In the genomic region with DNA sequence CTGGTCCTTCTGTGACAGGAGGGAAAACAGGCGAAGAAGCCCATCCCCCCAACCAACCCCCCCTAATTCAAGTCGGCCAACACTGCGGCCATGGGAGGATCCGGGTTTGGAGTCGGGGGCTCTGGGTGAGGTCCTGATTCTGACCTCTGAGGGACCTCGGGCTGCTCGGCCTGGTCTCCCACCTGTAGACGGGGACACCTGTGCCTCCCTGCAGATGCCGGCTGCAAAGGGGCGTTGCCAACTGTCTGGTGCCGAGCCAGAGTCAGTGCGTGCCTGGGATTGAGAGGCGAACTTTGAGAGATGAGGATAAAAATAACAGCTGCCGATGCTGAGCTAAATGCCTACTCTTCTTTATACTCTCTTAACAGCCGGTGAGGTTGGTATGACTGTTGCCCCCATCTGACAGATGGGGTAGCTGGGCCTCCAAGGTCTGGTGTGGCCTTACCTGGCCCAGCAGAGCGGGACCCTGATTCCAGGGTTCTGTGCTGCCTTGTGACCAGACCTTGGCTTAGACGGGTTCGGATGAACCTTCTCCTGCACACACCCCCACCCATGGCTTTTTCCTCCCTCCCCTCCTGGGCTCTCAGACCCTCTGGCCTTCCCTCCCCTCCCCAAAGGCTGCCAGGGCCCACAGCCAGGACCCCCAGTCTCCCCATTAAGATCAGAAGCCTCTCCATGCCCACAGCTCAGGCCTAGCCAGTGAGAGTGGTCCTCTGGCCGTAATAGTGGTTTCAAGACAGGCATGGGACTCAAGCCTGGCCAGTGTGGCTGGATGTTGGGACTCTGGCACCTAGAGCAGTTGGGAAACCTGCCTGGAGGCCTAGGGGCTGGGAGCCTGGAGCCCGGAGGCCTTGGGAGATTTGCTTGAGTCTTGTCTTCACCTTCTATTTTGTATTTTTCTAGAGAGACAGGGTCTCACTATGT, we compare ENCODE assay signal across 11 cellular contexts. TPM values are rescaled to one million over a fixed set of nuclear protein-coding genes. Genes with fewer than 3 reads are reported as not detected.
DNase-seq lines count a peak whose midpoint lies in the region; ATAC-seq and TF ChIP-seq lines count a peak whose summit lies in the region.
"Had no signal": no experiment of that assay in that cellular context is flagged by ENCODE, and none has a peak within 500 bp of the region (broad histone marks: within the 10 kb centered on the region; RNA-seq: fewer than 3 reads in every experiment).

No MANE protein-coding gene starts in this region.

- no peak overlapping the region for H2BK15ac ChIP-seq in mesendoderm (replicated peaks; ENCODE audit: low read depth)

- no peak overlapping the region for H2BK120ac ChIP-seq in mesendoderm (ENCODE audit: low read depth, low read length)

- POLR2A ChIA-PET in PC-3 (lab: Charles Lee; ENCODE audit: unreplicated experiment), result no interaction called here
- POLR2A ChIA-PET in SK-N-SH (lab: Yijun Ruan, JAX), result no interaction called here

- CTCF ChIA-PET in PC-3 (lab: Charles Lee), result no interaction called here
- CTCF ChIA-PET in SK-N-SH (lab: Yijun Ruan, JAX), result interaction anchor here (1.0 to 1.5 kb wide), 5 partner anchors 12 to 159 kb away, joined by 3 to 5 read pairs (median 4); partner anchors contain the start of gene DMC1

- no peak for TF ChIP-seq EP300 in SK-N-SH (IDR thresholded peaks at IDR 0.05; ENCODE audit: borderline replicate concordance in 1 of 2, low read depth in 1 of 2, low read length in 1 of 2)

- no peak overlapping the region for H4K5ac ChIP-seq in mesendoderm (ENCODE audit: low read length)

- H3K9ac ChIP-seq in PC-3 (ENCODE audit: low read length) (no peak overlapping the region), mesendoderm (ENCODE audit: low read length) (no peak overlapping the region), SK-N-SH (no peak overlapping the region)

- no peaks in the 10 kb centered on the region for H3K36me3 ChIP-seq in DOHH2 (ENCODE audit: control insufficient read depth, low read length)
- H3K36me3 ChIP-seq in PC-3 (ENCODE audit: low read depth, low read length), result no peaks in the 10 kb centered on the region
- H3K36me3 ChIP-seq in gastrocnemius medialis, result no peaks in the 10 kb centered on the region
- H3K36me3 ChIP-seq in mesendoderm (ENCODE audit: control insufficient read depth, insufficient read depth, low read length), result no peaks in the 10 kb centered on the region
- H3K36me3 ChIP-seq in SK-N-SH (replicated peaks in 1 of 2; ENCODE audit: control insufficient read depth in 1 of 2, insufficient read depth in 2 of 2, low read length in 1 of 2), result no peaks in the 10 kb centered on the region

- H2BK5ac ChIP-seq in mesendoderm (ENCODE audit: low read length), result no peak overlapping the region

- no peak overlapping the region for H3K18ac ChIP-seq in mesendoderm (ENCODE audit: low read length)

- H4K8ac ChIP-seq in mesendoderm (ENCODE audit: low read depth, low read length), result no peak overlapping the region

- TF ChIP-seq CTCF in DOHH2 (IDR thresholded peaks at IDR 0.05; ENCODE audit: low read depth, low read length, poor library complexity, severe bottlenecking) (peak; percentile 14), PC-3 (conservative IDR thresholded peaks at IDR 0.05; ENCODE audit: low read depth, low read length) (peak; percentile 27; the same call in 1 of the 2 replicates), gastrocnemius medialis (IDR thresholded peaks at IDR 0.05 in 4 of 5, conservative IDR thresholded peaks at IDR 0.05 in 1 of 5) (peak in 1 of 5 experiments; percentile 2), SK-N-SH (IDR thresholded peaks at IDR 0.05) (no peak)

- H3K79me2 ChIP-seq in DOHH2 (ENCODE audit: control insufficient read depth, low read length) (no peaks in the 10 kb centered on the region), PC-3 (ENCODE audit: low read length) (no peaks in the 10 kb centered on the region), mesendoderm (ENCODE audit: control insufficient read depth, insufficient read depth, low read length) (no peaks in the 10 kb centered on the region), SK-N-SH (ENCODE audit: insufficient read depth) (no peaks in the 10 kb centered on the region)

- H3K4me2 ChIP-seq in DOHH2 (ENCODE audit: low read length) (peak overlapping the region; percentile 43; the same call in 1 of the 2 replicates), PC-3 (ENCODE audit: low read length) (no peak overlapping the region), mesendoderm (ENCODE audit: low read length) (no peak overlapping the region), SK-N-SH (no peak overlapping the region)

- H3K27me3 ChIP-seq in DOHH2 (ENCODE audit: control insufficient read depth, low read length) (no peaks in the 10 kb centered on the region), PC-3 (ENCODE audit: low read length) (no peaks in the 10 kb centered on the region), gastrocnemius medialis (no peaks in the 10 kb centered on the region), mesendoderm (ENCODE audit: insufficient read depth, low read length, poor library complexity) (no peaks in the 10 kb centered on the region), SK-N-SH (ENCODE audit: insufficient read depth) (no peaks in the 10 kb centered on the region)

- H4K20me1 ChIP-seq in DOHH2 (ENCODE audit: control insufficient read depth, insufficient read depth, low read depth, low read length) (no peaks in the 10 kb centered on the region), PC-3 (ENCODE audit: low read length) (no peaks in the 10 kb centered on the region), SK-N-SH (ENCODE audit: insufficient read depth) (no peaks in the 10 kb centered on the region)

- no peak overlapping the region for H2AK5ac ChIP-seq in mesendoderm (ENCODE audit: low read length)

- no peaks in the 10 kb centered on the region for H3K9me3 ChIP-seq in DOHH2 (ENCODE audit: control insufficient read depth, insufficient read depth, low read length)
- H3K9me3 ChIP-seq in PC-3 (ENCODE audit: low read length), result no peaks in the 10 kb centered on the region
- H3K9me3 ChIP-seq in gastrocnemius medialis, result no peaks in the 10 kb centered on the region
- H3K9me3 ChIP-seq in SK-N-SH, result no peaks in the 10 kb centered on the region

- no peak for TF ChIP-seq POLR2A in gastrocnemius medialis (IDR thresholded peaks at IDR 0.05)

- H2AFZ ChIP-seq in PC-3 (ENCODE audit: low read length) (peak overlapping the region; percentile 65; the same call in 1 of the 2 replicates), SK-N-SH (ENCODE audit: low read depth) (no peak overlapping the region)

- WGBS in mesendoderm (ENCODE audit: extremely low coverage, insufficient coverage, low lambda C conversion rate), result no CpG with 5 or more reads among the region's 20 CpGs
- WGBS in SK-N-SH (ENCODE audit: low lambda C conversion rate), result 71% methylated on average over 4 of the region's 20 CpGs

- no peak overlapping the region for H3K4ac ChIP-seq in mesendoderm (ENCODE audit: low read depth, low read length)

- no TSS peak for BruUV-seq in PC-3 (replicated peaks; lab: Mats Ljungman, UMichigan)

- no peak overlapping the region for H3K56ac ChIP-seq in mesendoderm (ENCODE audit: low read length)

- no peak overlapping the region for H3K23ac ChIP-seq in mesendoderm (ENCODE audit: low read length)

- H3K4me1 ChIP-seq in DOHH2 (ENCODE audit: control insufficient read depth, low read length), result peaks cover 8% of the 10 kb centered on the region
- no peaks in the 10 kb centered on the region for H3K4me1 ChIP-seq in PC-3 (ENCODE audit: insufficient read depth, low read length)
- peaks cover 10 to 11% of the 10 kb centered on the region in 2 donors for H3K4me1 ChIP-seq in gastrocnemius medialis
- H3K4me1 ChIP-seq in mesendoderm (ENCODE audit: control insufficient read depth, low read depth, low read length), result no peaks in the 10 kb centered on the region
- peaks cover 0 to 3% of the 10 kb centered on the region in 2 experiments; a peak in 1 of 4 replicates for H3K4me1 ChIP-seq in SK-N-SH (ENCODE audit: control insufficient read depth in 1 of 2, insufficient read depth in 2 of 2, low read depth in 1 of 2, low read length in 1 of 2)

- H3F3A ChIP-seq in DOHH2 (ENCODE audit: control insufficient read depth, insufficient read depth) (no peaks in the 10 kb centered on the region), PC-3 (ENCODE audit: low read length, unreplicated experiment) (no peaks in the 10 kb centered on the region), SK-N-SH (replicated peaks; ENCODE audit: insufficient read depth) (no peaks in the 10 kb centered on the region)

- H3K4me3 ChIP-seq in DOHH2 (ENCODE audit: low read length), result no peak overlapping the region
- H3K4me3 ChIP-seq in PC-3 (ENCODE audit: low read length), result peak overlapping the region; percentile 15; the same call in 1 of the 2 replicates
- peak overlapping the region; percentile 11 to 42 (median 32) for H3K4me3 ChIP-seq in gastrocnemius medialis
- H3K4me3 ChIP-seq in mesendoderm (ENCODE audit: low read length), result no peak overlapping the region
- H3K4me3 ChIP-seq in SK-N-SH (ENCODE audit: low read depth in 2 of 2, low read length in 1 of 2), result no peak overlapping the region; a peak in 1 of 4 replicates

- H3K9me2 ChIP-seq in DOHH2 (replicated peaks; ENCODE audit: control insufficient read depth, low read length) (no peaks in the 10 kb centered on the region), PC-3 (replicated peaks; ENCODE audit: low read length) (no peaks in the 10 kb centered on the region), SK-N-SH (no peaks in the 10 kb centered on the region)

- DNase-seq in PC-3 (no peak), cardiac septum (ENCODE audit: low spot score) (peak; percentile 74), gastrocnemius medialis (no peak), mesendoderm (no peak), SK-N-SH (no peak), NCI-H2107 (lab: John Stamatoyannopoulos, UW) (no peak)
- DNase-seq: GDM1 had no signal

- in situ Hi-C loops in gastrocnemius medialis (cut with MboI; ENCODE audit: low sequenced_read_pairs in 4 of 4), result no loop called here

- intact Hi-C loops in PC-3 (cut with micrococcal nuclease), result no loop called here
- intact Hi-C loops in cardiac septum (cut with DNase I), result loop anchor here (5.0 to 10.0 kb wide), 2 partner anchors 51 to 159 kb away; partner anchors contain the start of genes DMC1 and KDELR3
- intact Hi-C loops in gastrocnemius medialis (cut with DNase I; ENCODE audit: low total_unique reads), result no loop called here

- no peaks in the 10 kb centered on the region for H3K79me1 ChIP-seq in mesendoderm (ENCODE audit: low read length)

- no peak overlapping the region for H3K27ac ChIP-seq in DOHH2 (ENCODE audit: low read depth, low read length)
- H3K27ac ChIP-seq in PC-3 (ENCODE audit: low read length), result no peak overlapping the region
- no peak overlapping the region for H3K27ac ChIP-seq in gastrocnemius medialis
- no peak overlapping the region for H3K27ac ChIP-seq in mesendoderm (ENCODE audit: low read depth, low read length)
- no peak overlapping the region for H3K27ac ChIP-seq in SK-N-SH (ENCODE audit: low read depth in 2 of 2, low read length in 1 of 2)

- TF ChIP-seq RAD21 in SK-N-SH (IDR thresholded peaks at IDR 0.05; ENCODE audit: low read length), result no peak

- ATAC-seq in PC-3 (no peak), gastrocnemius medialis (peak in 1 of 2 donors; percentile 16), HG02870 (IDR thresholded peaks at IDR 0.05; ENCODE audit: unreplicated experiment) (no peak)
- ATAC-seq: stimulated activated memory B cell treated with anti-CD40 and anti-IgM and Interleukin-4, amounts not matched to agents 10 μg/mL and 1 μg/mL and 100 μg/mL, for 72 hours had no signal

RNA-seq across cellular contexts. Expression of gene KCNJ4, which starts 41.7 kb away (rescaled TPM):
- total RNA-seq in PC-3 (2014; rRNA removed) (not detected in 2 replicates), cardiac septum (67.8 TPM), gastrocnemius medialis (not detected)
- polyA plus RNA-seq in mesendoderm (2013, experiment 1 of 2), result 0.14 TPM
- polyA plus RNA-seq in mesendoderm (2013, experiment 2 of 2), result 0.14 TPM
- polyA plus RNA-seq in SK-N-SH (2012; rRNA removed), result not detected in 2 replicates
- not detected in 2 replicates for polyA plus RNA-seq in SK-N-SH (2012; cell fraction: cytosol; rRNA removed)
- polyA plus RNA-seq in SK-N-SH (2012; cell fraction: nucleus; rRNA removed), result not detected in 2 replicates
- total RNA-seq: pulmonary artery endothelial cell had no signal

RNA-seq across cellular contexts. Expression of gene KDELR3, which starts 54.5 kb away (rescaled TPM):
- total RNA-seq in PC-3 (2014; rRNA removed) (17.7 and 22.6 TPM in 2 replicates), cardiac septum (18.2 TPM), gastrocnemius medialis (1 to 10 TPM in 2 of 4 donors, under 1 TPM in 1, not detected in 1; 0.34 to 2.0 (median 1.3) TPM)
- 5.6 TPM for polyA plus RNA-seq in mesendoderm (2013, experiment 1 of 2)
- polyA plus RNA-seq in mesendoderm (2013, experiment 2 of 2), result 6.0 TPM
- 16.5 and 17.1 TPM in 2 replicates for polyA plus RNA-seq in SK-N-SH (2012; rRNA removed)
- 17.9 and 19.3 TPM in 2 replicates for polyA plus RNA-seq in SK-N-SH (2012; cell fraction: cytosol; rRNA removed)
- 7.7 and 13.2 TPM in 2 replicates for polyA plus RNA-seq in SK-N-SH (2012; cell fraction: nucleus; rRNA removed)

Comparison
In these comparisons a context has a peak if more than half of its experiments do, and no peak if none do; other contexts are left out.
1. H3K4me3 ChIP-seq: peak in PC-3 (single experiment) and gastrocnemius medialis (4 of 4); none in DOHH2 (single experiment), mesendoderm (single experiment) and SK-N-SH (0 of 2).
2. RNA of gene KCNJ4, which starts 41.7 kb away (total RNA-seq): 67.8 TPM in cardiac septum (single experiment); not detected in PC-3 and not detected in gastrocnemius medialis; every median in the first group is over 10 times any median in the second.